29 cellular contexts compared by ENCODE assay signal in the genomic region with DNA sequence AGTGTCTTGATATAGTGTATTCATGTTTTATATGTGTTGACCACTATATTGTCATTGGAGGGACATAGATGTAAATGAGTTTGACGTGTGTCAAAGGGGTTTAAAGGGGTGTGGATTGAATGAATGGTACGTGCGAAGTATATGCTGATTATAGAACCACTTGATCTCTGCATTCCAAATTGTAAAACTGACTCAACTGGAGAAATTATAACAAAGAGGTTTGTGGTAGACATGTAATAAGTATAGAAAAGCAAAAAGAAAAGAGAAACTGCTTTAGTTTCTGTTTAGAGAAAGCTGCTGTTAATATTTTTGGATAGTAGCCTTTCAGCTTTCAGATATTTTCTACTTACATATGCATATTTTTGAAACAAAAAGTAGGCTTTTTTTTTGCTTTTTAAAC. TPM values are rescaled to one million over a fixed set of nuclear protein-coding genes. Genes with fewer than 3 reads are reported as not detected.
A peak's percentile ranks its signal among the peaks of the same experiment; 100 is the strongest.
DNase-seq lines count a peak whose midpoint lies in the region; ATAC-seq and TF ChIP-seq lines count a peak whose summit lies in the region.
"Had no signal": no experiment of that assay in that cellular context is flagged by ENCODE, and none has a peak within 500 bp of the region (broad histone marks: within the 10 kb centered on the region; RNA-seq: fewer than 3 reads in every experiment).

No MANE protein-coding gene starts in this region.

- H2AFZ ChIP-seq in KMS-11 (ENCODE audit: low read depth) = no peak overlapping the region

- DNase-seq in activated CD4-positive, alpha-beta T cell treated with anti-CD3 and anti-CD28 coated beads for 48 hours = no peak
- DNase-seq in activated T-helper 1 cell treated with anti-CD3 and anti-CD28 coated beads, Interleukin-12 subunit alpha, Interleukin-12 subunit beta, Interleukin-2, Interleukin-4 antibody, amounts not matched to agents 30 ng/mL and 10 ng/mL and 1 ng/mL, durations not matched to agents 14 hours and 24 hours and 36 hours (ENCODE audit: low spot score) = no peak
- no peak for DNase-seq in cardiac septum (ENCODE audit: low spot score)
- DNase-seq: activated CD4-positive, alpha-beta T cell treated with anti-CD3 and anti-CD28 coated beads, Interleukin-2, amount 10 ng/mL, durations not matched to agents 24 days and 14 days; activated CD8-positive, alpha-beta memory T cell treated with anti-CD3 and anti-CD28 coated beads, Interleukin-2, amount 10 ng/mL, durations not matched to agents 7 days and 5 days; activated naive CD8-positive, alpha-beta T cell treated with anti-CD3 and anti-CD28 coated beads for 36 hours; cerebellar nuclear complex; head of caudate nucleus; IMR-90; left cardiac atrium; mesendoderm; naive B cell; NCI-H1417; NCI-H510A; occipital lobe; SJCRH30; stimulated activated CD4-positive, alpha-beta T cell treated with anti-CD3 and anti-CD28 coated beads, Interleukin-2, amount 100 ng/mL, for 48 hours; stimulated activated naive CD4-positive, alpha-beta T cell had no signal

- H3K4me2 ChIP-seq in KMS-11 = peak overlapping the region; percentile 7; the same call in 1 of the 2 replicates

- H3K4me1 ChIP-seq in KMS-11 (ENCODE audit: low read depth, poor library complexity, severe bottlenecking) = peaks cover 10% of the 10 kb centered on the region
- H3K4me1 ChIP-seq: HAP-1 had no signal

- peaks cover 5% of the 10 kb centered on the region for H3K4me1 Mint-ChIP-seq in activated T-helper 1 cell treated with anti-CD3 and anti-CD28 coated beads, Interleukin-12 subunit alpha, Interleukin-12 subunit beta, Interleukin-2, Interleukin-4 antibody, amounts not matched to agents 30 ng/mL and 10 ng/mL and 1 ng/mL, durations not matched to agents 14 hours and 24 hours and 36 hours (ENCODE audit: low read depth)
- H3K4me1 Mint-ChIP-seq: activated naive CD8-positive, alpha-beta T cell treated with anti-CD3 and anti-CD28 coated beads for 36 hours; naive B cell had no signal

- no peak overlapping the region for H3K27ac ChIP-seq in KMS-11
- H3K27ac ChIP-seq: C4-2B, SJCRH30, thoracic aorta had no signal

- H4K20me1 ChIP-seq in KMS-11 (ENCODE audit: insufficient read depth) = no peaks in the 10 kb centered on the region

- no peak overlapping the region for H3K27ac Mint-ChIP-seq in activated T-helper 1 cell treated with anti-CD3 and anti-CD28 coated beads, Interleukin-12 subunit alpha, Interleukin-12 subunit beta, Interleukin-2, Interleukin-4 antibody, amounts not matched to agents 30 ng/mL and 10 ng/mL and 1 ng/mL, durations not matched to agents 14 hours and 24 hours and 36 hours
- H3K27ac Mint-ChIP-seq: activated CD4-positive, alpha-beta T cell treated with anti-CD3 and anti-CD28 coated beads, Interleukin-2, amount 10 ng/mL, durations not matched to agents 24 days and 14 days; activated CD8-positive, alpha-beta memory T cell treated with anti-CD3 and anti-CD28 coated beads, Interleukin-2, amount 10 ng/mL, durations not matched to agents 7 days and 5 days; activated naive CD8-positive, alpha-beta T cell treated with anti-CD3 and anti-CD28 coated beads for 36 hours; naive B cell; T-helper 1 cell treated with Interleukin-12 subunit alpha and Interleukin-12 subunit beta and Interleukin-4 antibody, amounts not matched to agents 30 μg/mL and 1 μg/mL, for 36 hours had no signal

- no peak overlapping the region for H3K9ac ChIP-seq in KMS-11

- H3K4me3 ChIP-seq in KMS-11 (IDR thresholded peaks at IDR 0.05; ENCODE audit: insufficient read depth, low read depth, low read length) = no peak overlapping the region
- H3K4me3 ChIP-seq: HAP-1, SJCRH30, thoracic aorta had no signal

- H3K36me3 Mint-ChIP-seq in activated T-helper 1 cell treated with anti-CD3 and anti-CD28 coated beads, Interleukin-12 subunit alpha, Interleukin-12 subunit beta, Interleukin-2, Interleukin-4 antibody, amounts not matched to agents 30 ng/mL and 10 ng/mL and 1 ng/mL, durations not matched to agents 14 hours and 24 hours and 36 hours (ENCODE audit: low read depth) = peaks cover 1% of the 10 kb centered on the region

- H3K79me2 ChIP-seq in KMS-11 (ENCODE audit: insufficient read depth, low read depth) = no peaks in the 10 kb centered on the region

- intact Hi-C loops in activated T-helper 1 cell treated with anti-CD3 and anti-CD28 coated beads, Interleukin-12 subunit alpha, Interleukin-12 subunit beta, Interleukin-2, Interleukin-4 antibody, amounts not matched to agents 30 ng/mL and 10 ng/mL and 1 ng/mL, durations not matched to agents 14 hours and 24 hours and 36 hours (cut with micrococcal nuclease) = no loop called here
- intact Hi-C loops in cardiac septum (cut with DNase I) = no loop called here

- no peaks in the 10 kb centered on the region for H3K36me3 ChIP-seq in KMS-11 (ENCODE audit: insufficient read depth)
- H3K36me3 ChIP-seq: HAP-1, SJCRH30, thoracic aorta had no signal

- no peak overlapping the region for H3K4me3 Mint-ChIP-seq in activated T-helper 1 cell treated with anti-CD3 and anti-CD28 coated beads, Interleukin-12 subunit alpha, Interleukin-12 subunit beta, Interleukin-2, Interleukin-4 antibody, amounts not matched to agents 30 ng/mL and 10 ng/mL and 1 ng/mL, durations not matched to agents 14 hours and 24 hours and 36 hours
- H3K4me3 Mint-ChIP-seq: activated CD4-positive, alpha-beta T cell treated with anti-CD3 and anti-CD28 coated beads, Interleukin-2, amount 10 ng/mL, durations not matched to agents 24 days and 14 days; activated CD8-positive, alpha-beta memory T cell treated with anti-CD3 and anti-CD28 coated beads, Interleukin-2, amount 10 ng/mL, durations not matched to agents 7 days and 5 days; activated naive CD8-positive, alpha-beta T cell treated with anti-CD3 and anti-CD28 coated beads for 36 hours; naive B cell; T-helper 1 cell treated with Interleukin-12 subunit alpha and Interleukin-12 subunit beta and Interleukin-4 antibody, amounts not matched to agents 30 μg/mL and 1 μg/mL, for 36 hours had no signal

- no peaks in the 10 kb centered on the region for H3K27me3 Mint-ChIP-seq in activated T-helper 1 cell treated with anti-CD3 and anti-CD28 coated beads, Interleukin-12 subunit alpha, Interleukin-12 subunit beta, Interleukin-2, Interleukin-4 antibody, amounts not matched to agents 30 ng/mL and 10 ng/mL and 1 ng/mL, durations not matched to agents 14 hours and 24 hours and 36 hours (ENCODE audit: insufficient read depth)
- H3K27me3 Mint-ChIP-seq: activated CD4-positive, alpha-beta T cell treated with anti-CD3 and anti-CD28 coated beads, Interleukin-2, amount 10 ng/mL, durations not matched to agents 24 days and 14 days; activated CD8-positive, alpha-beta memory T cell treated with anti-CD3 and anti-CD28 coated beads, Interleukin-2, amount 10 ng/mL, durations not matched to agents 7 days and 5 days; activated naive CD8-positive, alpha-beta T cell treated with anti-CD3 and anti-CD28 coated beads for 36 hours; naive B cell had no signal

- no peak for TF ChIP-seq CTCF in KMS-11 (conservative IDR thresholded peaks at IDR 0.05; ENCODE audit: low read depth, low read length)

- peaks cover under 1% of the 10 kb centered on the region for H3K9me3 Mint-ChIP-seq in activated T-helper 1 cell treated with anti-CD3 and anti-CD28 coated beads, Interleukin-12 subunit alpha, Interleukin-12 subunit beta, Interleukin-2, Interleukin-4 antibody, amounts not matched to agents 30 ng/mL and 10 ng/mL and 1 ng/mL, durations not matched to agents 14 hours and 24 hours and 36 hours
- H3K9me3 Mint-ChIP-seq: activated naive CD8-positive, alpha-beta T cell treated with anti-CD3 and anti-CD28 coated beads for 36 hours; naive B cell; T-helper 1 cell treated with Interleukin-12 subunit alpha and Interleukin-12 subunit beta and Interleukin-4 antibody, amounts not matched to agents 30 μg/mL and 1 μg/mL, for 36 hours had no signal

- no peaks in the 10 kb centered on the region for H3K27me3 ChIP-seq in KMS-11 (ENCODE audit: insufficient read depth, low read depth)
- H3K27me3 ChIP-seq: SJCRH30 had no signal

- ATAC-seq in GM18517 (IDR thresholded peaks at IDR 0.05; ENCODE audit: unreplicated experiment) = peak; percentile 61
- ATAC-seq in GM21367 (IDR thresholded peaks at IDR 0.05; ENCODE audit: unreplicated experiment) = peak; percentile 60
- ATAC-seq in HG02798 (IDR thresholded peaks at IDR 0.05; ENCODE audit: poor library complexity, unreplicated experiment) = peak; percentile 62
- no peak for ATAC-seq in HG03457 (IDR thresholded peaks at IDR 0.05; ENCODE audit: unreplicated experiment)
- ATAC-seq: activated CD8-positive, alpha-beta memory T cell treated with anti-CD3 and anti-CD28 coated beads, Interleukin-2, amount 10 ng/mL, durations not matched to agents 7 days and 5 days; left cardiac atrium had no signal

RNA-seq across cellular contexts. Expression of a gene that starts 8.9 kb away (rescaled TPM):
- not detected in 2 replicates for total RNA-seq in activated T-helper 1 cell treated with anti-CD3 and anti-CD28 coated beads, Interleukin-12 subunit alpha, Interleukin-12 subunit beta, Interleukin-2, Interleukin-4 antibody, amounts not matched to agents 30 ng/mL and 10 ng/mL and 1 ng/mL, durations not matched to agents 14 hours and 24 hours and 36 hours
- 0.32 TPM for total RNA-seq in cardiac septum
- total RNA-seq: activated CD4-positive, alpha-beta T cell treated with anti-CD3 and anti-CD28 coated beads, Interleukin-2, amount 10 ng/mL, durations not matched to agents 24 days and 14 days; activated CD8-positive, alpha-beta memory T cell treated with anti-CD3 and anti-CD28 coated beads, Interleukin-2, amount 10 ng/mL, durations not matched to agents 7 days and 5 days; activated naive CD8-positive, alpha-beta T cell treated with anti-CD3 and anti-CD28 coated beads for 36 hours; Daoy; IMR-90; M059J; SJCRH30; thoracic aorta had no signal
